In the genomic region with DNA sequence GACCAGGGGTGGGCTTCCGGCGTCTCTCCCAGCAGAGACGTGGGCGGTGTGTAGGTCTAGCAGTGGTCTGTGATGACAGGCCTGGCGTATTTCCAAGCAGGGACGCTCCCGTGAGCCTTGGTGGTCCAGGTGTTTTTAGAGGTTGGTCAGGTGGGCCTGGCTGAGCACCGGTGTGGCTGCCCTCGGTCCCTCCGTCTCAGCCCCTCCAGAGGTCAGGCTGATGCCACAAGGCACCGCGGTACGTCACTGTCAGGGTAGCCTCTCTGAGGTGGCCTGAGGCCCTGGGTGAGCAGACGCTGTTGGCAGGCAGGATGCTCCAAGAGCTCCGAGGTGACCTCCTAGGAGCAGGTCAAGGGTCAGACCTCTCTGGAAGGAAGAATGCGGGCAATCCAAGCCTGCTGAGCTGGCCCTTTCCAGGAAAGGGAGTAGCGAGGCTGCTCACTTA, we compare ENCODE assay signal across 1 cellular context.
TF ChIP-seq lines count a peak whose summit lies in the region.

No MANE protein-coding gene starts in this region.

TF ChIP-seq in HepG2, 621 proteins besides CTCF, POLR2A, EP300 and RAD21 (continued from another document):
- TF ChIP-seq PRPF4 (IDR thresholded peaks at IDR 0.05; ENCODE audit: low read depth, low read length, poor library complexity, severe bottlenecking) (no peak), ZFP37 (CRISPR knock-in tag; IDR thresholded peaks at IDR 0.05; ENCODE audit: borderline replicate concordance) (no peak), PCBP1 (IDR thresholded peaks at IDR 0.05; ENCODE audit: borderline replicate concordance, low read depth, low read length) (no peak), ZSCAN9 (CRISPR knock-in tag; IDR thresholded peaks at IDR 0.05; ENCODE audit: borderline replicate concordance) (no peak), ZNF547 (CRISPR knock-in tag; IDR thresholded peaks at IDR 0.05) (no peak), KDM3A (CRISPR knock-in tag; IDR thresholded peaks at IDR 0.05; ENCODE audit: low read depth) (no peak), PLRG1 (conservative IDR thresholded peaks at IDR 0.05) (no peak), ZNF225 (CRISPR knock-in tag; IDR thresholded peaks at IDR 0.05) (no peak), POLR2G (IDR thresholded peaks at IDR 0.05; ENCODE audit: low read depth, low read length) (peak; percentile 36), HOXA7 (CRISPR knock-in tag; IDR thresholded peaks at IDR 0.05) (no peak), SIN3B (IDR thresholded peaks at IDR 0.05; ENCODE audit: low read length) (no peak), RORA (CRISPR knock-in tag; IDR thresholded peaks at IDR 0.05) (no peak), ZNF30 (CRISPR knock-in tag; IDR thresholded peaks at IDR 0.05) (no peak), SMAD3 (CRISPR knock-in tag; IDR thresholded peaks at IDR 0.05) (no peak), ZNF703 (CRISPR knock-in tag; IDR thresholded peaks at IDR 0.05; ENCODE audit: borderline replicate concordance) (no peak), RBM22 (optimal IDR thresholded peaks at IDR 0.05; ENCODE audit: low read length) (peak; percentile 53), NR2F6 (IDR thresholded peaks at IDR 0.05) (peak; percentile 24; the same call in 1 of the 2 replicates), NR2F6 (CRISPR knock-in tag; IDR thresholded peaks at IDR 0.05) (no peak), PHF20 (CRISPR knock-in tag; IDR thresholded peaks at IDR 0.05) (no peak), HOXA9 (CRISPR knock-in tag; IDR thresholded peaks at IDR 0.05; ENCODE audit: borderline replicate concordance) (no peak), ETV6 (CRISPR knock-in tag; conservative IDR thresholded peaks at IDR 0.05) (no peak), ZFYVE20 (CRISPR knock-in tag; IDR thresholded peaks at IDR 0.05; ENCODE audit: borderline replicate concordance, low read depth) (no peak), ZNF713 (CRISPR knock-in tag; IDR thresholded peaks at IDR 0.05) (no peak), PAF1 (CRISPR knock-in tag; IDR thresholded peaks at IDR 0.05) (0 out of 2 replicates have a peak, but pooled peaks have one; percentile 62), ZFP36L2 (CRISPR knock-in tag; IDR thresholded peaks at IDR 0.05) (no peak), ZNF816 (CRISPR knock-in tag; IDR thresholded peaks at IDR 0.05; ENCODE audit: borderline replicate concordance) (no peak), ZNF567 (CRISPR knock-in tag; IDR thresholded peaks at IDR 0.05; ENCODE audit: borderline replicate concordance) (no peak), PPARG (CRISPR knock-in tag; conservative IDR thresholded peaks at IDR 0.05) (no peak), ZNF44 (CRISPR knock-in tag; IDR thresholded peaks at IDR 0.05) (no peak), ZC3H13 (CRISPR knock-in tag; IDR thresholded peaks at IDR 0.05) (no peak), ZNF383 (CRISPR knock-in tag; IDR thresholded peaks at IDR 0.05; ENCODE audit: borderline replicate concordance) (no peak), SOX6 (IDR thresholded peaks at IDR 0.05) (no peak), SOX6 (CRISPR knock-in tag; IDR thresholded peaks at IDR 0.05) (no peak), SYNCRIP (IDR thresholded peaks at IDR 0.05; ENCODE audit: insufficient read depth, low read depth, low read length) (no peak)
- TF ChIP-seq, protein P1, sequence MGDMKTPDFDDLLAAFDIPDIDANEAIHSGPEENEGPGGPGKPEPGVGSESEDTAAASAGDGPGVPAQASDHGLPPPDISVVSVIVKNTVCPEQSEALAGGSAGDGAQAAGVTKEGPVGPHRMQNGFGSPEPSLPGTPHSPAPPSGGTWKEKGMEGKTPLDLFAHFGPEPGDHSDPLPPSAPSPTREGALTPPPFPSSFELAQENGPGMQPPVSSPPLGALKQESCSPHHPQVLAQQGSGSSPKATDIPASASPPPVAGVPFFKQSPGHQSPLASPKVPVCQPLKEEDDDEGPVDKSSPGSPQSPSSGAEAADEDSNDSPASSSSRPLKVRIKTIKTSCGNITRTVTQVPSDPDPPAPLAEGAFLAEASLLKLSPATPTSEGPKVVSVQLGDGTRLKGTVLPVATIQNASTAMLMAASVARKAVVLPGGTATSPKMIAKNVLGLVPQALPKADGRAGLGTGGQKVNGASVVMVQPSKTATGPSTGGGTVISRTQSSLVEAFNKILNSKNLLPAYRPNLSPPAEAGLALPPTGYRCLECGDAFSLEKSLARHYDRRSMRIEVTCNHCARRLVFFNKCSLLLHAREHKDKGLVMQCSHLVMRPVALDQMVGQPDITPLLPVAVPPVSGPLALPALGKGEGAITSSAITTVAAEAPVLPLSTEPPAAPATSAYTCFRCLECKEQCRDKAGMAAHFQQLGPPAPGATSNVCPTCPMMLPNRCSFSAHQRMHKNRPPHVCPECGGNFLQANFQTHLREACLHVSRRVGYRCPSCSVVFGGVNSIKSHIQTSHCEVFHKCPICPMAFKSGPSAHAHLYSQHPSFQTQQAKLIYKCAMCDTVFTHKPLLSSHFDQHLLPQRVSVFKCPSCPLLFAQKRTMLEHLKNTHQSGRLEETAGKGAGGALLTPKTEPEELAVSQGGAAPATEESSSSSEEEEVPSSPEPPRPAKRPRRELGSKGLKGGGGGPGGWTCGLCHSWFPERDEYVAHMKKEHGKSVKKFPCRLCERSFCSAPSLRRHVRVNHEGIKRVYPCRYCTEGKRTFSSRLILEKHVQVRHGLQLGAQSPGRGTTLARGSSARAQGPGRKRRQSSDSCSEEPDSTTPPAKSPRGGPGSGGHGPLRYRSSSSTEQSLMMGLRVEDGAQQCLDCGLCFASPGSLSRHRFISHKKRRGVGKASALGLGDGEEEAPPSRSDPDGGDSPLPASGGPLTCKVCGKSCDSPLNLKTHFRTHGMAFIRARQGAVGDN (CRISPR knock-in tag; IDR thresholded peaks at IDR 0.05) = peak; percentile 23; the same call in 1 of the 2 replicates
- TF ChIP-seq, protein P2, sequence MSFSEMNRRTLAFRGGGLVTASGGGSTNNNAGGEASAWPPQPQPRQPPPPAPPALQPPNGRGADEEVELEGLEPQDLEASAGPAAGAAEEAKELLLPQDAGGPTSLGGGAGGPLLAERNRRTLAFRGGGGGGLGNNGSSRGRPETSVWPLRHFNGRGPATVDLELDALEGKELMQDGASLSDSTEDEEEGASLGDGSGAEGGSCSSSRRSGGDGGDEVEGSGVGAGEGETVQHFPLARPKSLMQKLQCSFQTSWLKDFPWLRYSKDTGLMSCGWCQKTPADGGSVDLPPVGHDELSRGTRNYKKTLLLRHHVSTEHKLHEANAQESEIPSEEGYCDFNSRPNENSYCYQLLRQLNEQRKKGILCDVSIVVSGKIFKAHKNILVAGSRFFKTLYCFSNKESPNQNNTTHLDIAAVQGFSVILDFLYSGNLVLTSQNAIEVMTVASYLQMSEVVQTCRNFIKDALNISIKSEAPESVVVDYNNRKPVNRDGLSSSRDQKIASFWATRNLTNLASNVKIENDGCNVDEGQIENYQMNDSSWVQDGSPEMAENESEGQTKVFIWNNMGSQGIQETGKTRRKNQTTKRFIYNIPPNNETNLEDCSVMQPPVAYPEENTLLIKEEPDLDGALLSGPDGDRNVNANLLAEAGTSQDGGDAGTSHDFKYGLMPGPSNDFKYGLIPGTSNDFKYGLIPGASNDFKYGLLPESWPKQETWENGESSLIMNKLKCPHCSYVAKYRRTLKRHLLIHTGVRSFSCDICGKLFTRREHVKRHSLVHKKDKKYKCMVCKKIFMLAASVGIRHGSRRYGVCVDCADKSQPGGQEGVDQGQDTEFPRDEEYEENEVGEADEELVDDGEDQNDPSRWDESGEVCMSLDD (CRISPR knock-in tag; IDR thresholded peaks at IDR 0.05; ENCODE audit: borderline replicate concordance) = no peak
- TF ChIP-seq, protein P3, sequence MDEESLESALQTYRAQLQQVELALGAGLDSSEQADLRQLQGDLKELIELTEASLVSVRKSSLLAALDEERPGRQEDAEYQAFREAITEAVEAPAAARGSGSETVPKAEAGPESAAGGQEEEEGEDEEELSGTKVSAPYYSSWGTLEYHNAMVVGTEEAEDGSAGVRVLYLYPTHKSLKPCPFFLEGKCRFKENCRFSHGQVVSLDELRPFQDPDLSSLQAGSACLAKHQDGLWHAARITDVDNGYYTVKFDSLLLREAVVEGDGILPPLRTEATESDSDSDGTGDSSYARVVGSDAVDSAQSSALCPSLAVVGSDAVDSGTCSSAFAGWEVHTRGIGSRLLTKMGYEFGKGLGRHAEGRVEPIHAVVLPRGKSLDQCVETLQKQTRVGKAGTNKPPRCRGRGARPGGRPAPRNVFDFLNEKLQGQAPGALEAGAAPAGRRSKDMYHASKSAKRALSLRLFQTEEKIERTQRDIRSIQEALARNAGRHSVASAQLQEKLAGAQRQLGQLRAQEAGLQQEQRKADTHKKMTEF (CRISPR knock-in tag; IDR thresholded peaks at IDR 0.05) = no peak
- TF ChIP-seq, protein P4, sequence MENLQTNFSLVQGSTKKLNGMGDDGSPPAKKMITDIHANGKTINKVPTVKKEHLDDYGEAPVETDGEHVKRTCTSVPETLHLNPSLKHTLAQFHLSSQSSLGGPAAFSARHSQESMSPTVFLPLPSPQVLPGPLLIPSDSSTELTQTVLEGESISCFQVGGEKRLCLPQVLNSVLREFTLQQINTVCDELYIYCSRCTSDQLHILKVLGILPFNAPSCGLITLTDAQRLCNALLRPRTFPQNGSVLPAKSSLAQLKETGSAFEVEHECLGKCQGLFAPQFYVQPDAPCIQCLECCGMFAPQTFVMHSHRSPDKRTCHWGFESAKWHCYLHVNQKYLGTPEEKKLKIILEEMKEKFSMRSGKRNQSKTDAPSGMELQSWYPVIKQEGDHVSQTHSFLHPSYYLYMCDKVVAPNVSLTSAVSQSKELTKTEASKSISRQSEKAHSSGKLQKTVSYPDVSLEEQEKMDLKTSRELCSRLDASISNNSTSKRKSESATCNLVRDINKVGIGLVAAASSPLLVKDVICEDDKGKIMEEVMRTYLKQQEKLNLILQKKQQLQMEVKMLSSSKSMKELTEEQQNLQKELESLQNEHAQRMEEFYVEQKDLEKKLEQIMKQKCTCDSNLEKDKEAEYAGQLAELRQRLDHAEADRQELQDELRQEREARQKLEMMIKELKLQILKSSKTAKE (CRISPR knock-in tag; IDR thresholded peaks at IDR 0.05; ENCODE audit: borderline replicate concordance) = no peak
- TF ChIP-seq, protein P5, sequence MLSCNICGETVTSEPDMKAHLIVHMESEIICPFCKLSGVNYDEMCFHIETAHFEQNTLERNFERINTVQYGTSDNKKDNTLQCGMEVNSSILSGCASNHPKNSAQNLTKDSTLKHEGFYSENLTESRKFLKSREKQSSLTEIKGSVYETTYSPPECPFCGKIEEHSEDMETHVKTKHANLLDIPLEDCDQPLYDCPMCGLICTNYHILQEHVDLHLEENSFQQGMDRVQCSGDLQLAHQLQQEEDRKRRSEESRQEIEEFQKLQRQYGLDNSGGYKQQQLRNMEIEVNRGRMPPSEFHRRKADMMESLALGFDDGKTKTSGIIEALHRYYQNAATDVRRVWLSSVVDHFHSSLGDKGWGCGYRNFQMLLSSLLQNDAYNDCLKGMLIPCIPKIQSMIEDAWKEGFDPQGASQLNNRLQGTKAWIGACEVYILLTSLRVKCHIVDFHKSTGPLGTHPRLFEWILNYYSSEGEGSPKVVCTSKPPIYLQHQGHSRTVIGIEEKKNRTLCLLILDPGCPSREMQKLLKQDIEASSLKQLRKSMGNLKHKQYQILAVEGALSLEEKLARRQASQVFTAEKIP (CRISPR knock-in tag; IDR thresholded peaks at IDR 0.05; ENCODE audit: borderline replicate concordance) = no peak
- TF ChIP-seq, protein P6, sequence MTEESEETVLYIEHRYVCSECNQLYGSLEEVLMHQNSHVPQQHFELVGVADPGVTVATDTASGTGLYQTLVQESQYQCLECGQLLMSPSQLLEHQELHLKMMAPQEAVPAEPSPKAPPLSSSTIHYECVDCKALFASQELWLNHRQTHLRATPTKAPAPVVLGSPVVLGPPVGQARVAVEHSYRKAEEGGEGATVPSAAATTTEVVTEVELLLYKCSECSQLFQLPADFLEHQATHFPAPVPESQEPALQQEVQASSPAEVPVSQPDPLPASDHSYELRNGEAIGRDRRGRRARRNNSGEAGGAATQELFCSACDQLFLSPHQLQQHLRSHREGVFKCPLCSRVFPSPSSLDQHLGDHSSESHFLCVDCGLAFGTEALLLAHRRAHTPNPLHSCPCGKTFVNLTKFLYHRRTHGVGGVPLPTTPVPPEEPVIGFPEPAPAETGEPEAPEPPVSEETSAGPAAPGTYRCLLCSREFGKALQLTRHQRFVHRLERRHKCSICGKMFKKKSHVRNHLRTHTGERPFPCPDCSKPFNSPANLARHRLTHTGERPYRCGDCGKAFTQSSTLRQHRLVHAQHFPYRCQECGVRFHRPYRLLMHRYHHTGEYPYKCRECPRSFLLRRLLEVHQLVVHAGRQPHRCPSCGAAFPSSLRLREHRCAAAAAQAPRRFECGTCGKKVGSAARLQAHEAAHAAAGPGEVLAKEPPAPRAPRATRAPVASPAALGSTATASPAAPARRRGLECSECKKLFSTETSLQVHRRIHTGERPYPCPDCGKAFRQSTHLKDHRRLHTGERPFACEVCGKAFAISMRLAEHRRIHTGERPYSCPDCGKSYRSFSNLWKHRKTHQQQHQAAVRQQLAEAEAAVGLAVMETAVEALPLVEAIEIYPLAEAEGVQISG (CRISPR knock-in tag; IDR thresholded peaks at IDR 0.05) = no peak
- TF ChIP-seq, protein P7, sequence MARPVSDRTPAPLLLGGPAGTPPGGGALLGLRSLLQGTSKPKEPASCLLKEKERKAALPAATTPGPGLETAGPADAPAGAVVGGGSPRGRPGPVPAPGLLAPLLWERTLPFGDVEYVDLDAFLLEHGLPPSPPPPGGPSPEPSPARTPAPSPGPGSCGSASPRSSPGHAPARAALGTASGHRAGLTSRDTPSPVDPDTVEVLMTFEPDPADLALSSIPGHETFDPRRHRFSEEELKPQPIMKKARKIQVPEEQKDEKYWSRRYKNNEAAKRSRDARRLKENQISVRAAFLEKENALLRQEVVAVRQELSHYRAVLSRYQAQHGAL (CRISPR knock-in tag; IDR thresholded peaks at IDR 0.05; ENCODE audit: not compliant biosample characterization) = no peak
